Comparison of ENCODE assay signal across 12 cellular contexts in genomic region chr9:127829205-127829935, GRCh38. TPM values are rescaled to one million over a fixed set of nuclear protein-coding genes. Genes with fewer than 3 reads are reported as not detected.
DNase-seq lines count a peak whose midpoint lies in the region; ATAC-seq and TF ChIP-seq lines count a peak whose summit lies in the region.
"Had no signal": no experiment of that assay in that cellular context is flagged by ENCODE, and none has a peak within 500 bp of the region (broad histone marks: within the 10 kb centered on the region; RNA-seq: fewer than 3 reads in every experiment).

No MANE protein-coding gene starts in this region.

- no peaks in the 10 kb centered on the region for H3K9me3 ChIP-seq in naive thymus-derived CD4-positive, alpha-beta T cell (ENCODE audit: control insufficient read depth in 2 of 3, low read length in 3 of 3)
- H3K9me3 ChIP-seq in testis: no peaks in the 10 kb centered on the region

- ATAC-seq in effector memory CD8-positive, alpha-beta T cell (replicated peaks): no peak
- no peak for ATAC-seq in naive thymus-derived CD4-positive, alpha-beta T cell
- no peak for ATAC-seq in GM18867 (IDR thresholded peaks at IDR 0.05; ENCODE audit: unreplicated experiment)

- CTCF ChIA-PET in activated CD4-positive, alpha-beta memory T cell treated with anti-CD3 and anti-CD28 coated beads for 36 hours (lab: Charles Lee): interaction anchor here (0.7 kb wide), 2 partner anchors 23 to 72 kb away, joined by 3 read pairs; no protein-coding TSS in a partner anchor
- CTCF ChIA-PET in activated CD4-positive, alpha-beta memory T cell treated with anti-CD3 and anti-CD28 coated beads, Interleukin-2, amount 10 ng/mL, durations not matched to agents 7 days and 5 days (lab: Charles Lee): no interaction called here
- CTCF ChIA-PET in naive thymus-derived CD4-positive, alpha-beta T cell (lab: Charles Lee): interaction anchor here (1.0 kb wide), 2 partner anchors 18 to 93 kb away, joined by 3 to 4 read pairs; no protein-coding TSS in a partner anchor

- no peak for TF ChIP-seq CTCF in testis (IDR thresholded peaks at IDR 0.05)

- peaks cover 12% of the 10 kb centered on the region for H3K4me1 Mint-ChIP-seq in activated CD4-positive, alpha-beta memory T cell treated with anti-CD3 and anti-CD28 coated beads for 36 hours (ENCODE audit: low read depth)
- H3K4me1 Mint-ChIP-seq in activated CD4-positive, alpha-beta memory T cell treated with anti-CD3 and anti-CD28 coated beads, Interleukin-2, amount 10 ng/mL, durations not matched to agents 7 days and 5 days: peaks cover 4% of the 10 kb centered on the region
- H3K4me1 Mint-ChIP-seq in effector memory CD8-positive, alpha-beta T cell (ENCODE audit: low read depth in 2 of 2): peaks cover 1 to 8% of the 10 kb centered on the region in 2 donors
- peaks cover 5 to 21% (median 14%) of the 10 kb centered on the region in 7 donors for H3K4me1 Mint-ChIP-seq in naive thymus-derived CD4-positive, alpha-beta T cell

- H3K4me3 Mint-ChIP-seq in activated CD4-positive, alpha-beta memory T cell treated with anti-CD3 and anti-CD28 coated beads for 36 hours: no peak overlapping the region
- H3K4me3 Mint-ChIP-seq in activated CD4-positive, alpha-beta memory T cell treated with anti-CD3 and anti-CD28 coated beads, Interleukin-2, amount 10 ng/mL, durations not matched to agents 7 days and 5 days: no peak overlapping the region
- no peak overlapping the region for H3K4me3 Mint-ChIP-seq in effector memory CD8-positive, alpha-beta T cell
- H3K4me3 Mint-ChIP-seq in naive thymus-derived CD4-positive, alpha-beta T cell: no peak overlapping the region
- H3K4me3 Mint-ChIP-seq: activated naive CD8-positive, alpha-beta T cell had no signal

- peaks cover 0 to 8% of the 10 kb centered on the region in 2 donors for H3K4me1 ChIP-seq in naive thymus-derived CD4-positive, alpha-beta T cell (ENCODE audit: control insufficient read depth in 2 of 2, insufficient read depth in 2 of 2, low read length in 2 of 2)
- H3K4me1 ChIP-seq in testis: peaks cover 84% of the 10 kb centered on the region

- H3K27ac Mint-ChIP-seq in activated CD4-positive, alpha-beta memory T cell treated with anti-CD3 and anti-CD28 coated beads for 36 hours: peak overlapping the region; percentile 23
- no peak overlapping the region for H3K27ac Mint-ChIP-seq in activated CD4-positive, alpha-beta memory T cell treated with anti-CD3 and anti-CD28 coated beads, Interleukin-2, amount 10 ng/mL, durations not matched to agents 7 days and 5 days
- H3K27ac Mint-ChIP-seq in effector memory CD8-positive, alpha-beta T cell: peak overlapping the region; percentile 86 to 93
- H3K27ac Mint-ChIP-seq in naive thymus-derived CD4-positive, alpha-beta T cell: peak overlapping the region in 5 of 9 donors; percentile 33 to 73 (median 60)
- H3K27ac Mint-ChIP-seq: activated naive CD8-positive, alpha-beta T cell had no signal

- H3K27me3 ChIP-seq in naive thymus-derived CD4-positive, alpha-beta T cell (ENCODE audit: control insufficient read depth in 2 of 2, insufficient read depth in 2 of 2, low read length in 2 of 2): no peaks in the 10 kb centered on the region
- H3K27me3 ChIP-seq in testis: no peaks in the 10 kb centered on the region

- peaks cover 1% of the 10 kb centered on the region for H3K36me3 Mint-ChIP-seq in activated CD4-positive, alpha-beta memory T cell treated with anti-CD3 and anti-CD28 coated beads for 36 hours
- H3K36me3 Mint-ChIP-seq in activated CD4-positive, alpha-beta memory T cell treated with anti-CD3 and anti-CD28 coated beads, Interleukin-2, amount 10 ng/mL, durations not matched to agents 7 days and 5 days (ENCODE audit: low read depth): no peaks in the 10 kb centered on the region
- peaks cover 22% of the 10 kb centered on the region for H3K36me3 Mint-ChIP-seq in effector memory CD8-positive, alpha-beta T cell (ENCODE audit: insufficient read depth)
- H3K36me3 Mint-ChIP-seq in naive thymus-derived CD4-positive, alpha-beta T cell: peaks cover 0 to 1% (median 0%) of the 10 kb centered on the region in 5 donors
- H3K36me3 Mint-ChIP-seq: activated naive CD8-positive, alpha-beta T cell had no signal

- DNase-seq in activated CD4-positive, alpha-beta memory T cell treated with anti-CD3 and anti-CD28 coated beads for 36 hours: no peak
- DNase-seq in activated CD4-positive, alpha-beta memory T cell treated with anti-CD3 and anti-CD28 coated beads, Interleukin-2, amount 10 ng/mL, durations not matched to agents 7 days and 5 days: no peak
- no peak for DNase-seq in effector memory CD8-positive, alpha-beta T cell
- no peak for DNase-seq in naive thymus-derived CD4-positive, alpha-beta T cell
- DNase-seq in testis (no peak), RKO (ENCODE audit: low spot score) (no peak), AML-193 (lab: John Stamatoyannopoulos, UW) (no peak)
- DNase-seq: 8988T, MM.1S, NCI-H345 had no signal

- no peaks in the 10 kb centered on the region for H3K27me3 Mint-ChIP-seq in activated CD4-positive, alpha-beta memory T cell treated with anti-CD3 and anti-CD28 coated beads for 36 hours
- no peaks in the 10 kb centered on the region for H3K27me3 Mint-ChIP-seq in activated CD4-positive, alpha-beta memory T cell treated with anti-CD3 and anti-CD28 coated beads, Interleukin-2, amount 10 ng/mL, durations not matched to agents 7 days and 5 days
- no peaks in the 10 kb centered on the region for H3K27me3 Mint-ChIP-seq in effector memory CD8-positive, alpha-beta T cell
- H3K27me3 Mint-ChIP-seq in naive thymus-derived CD4-positive, alpha-beta T cell: no peaks in the 10 kb centered on the region
- H3K27me3 Mint-ChIP-seq: activated naive CD8-positive, alpha-beta T cell had no signal

- TF ChIP-seq POLR2A in testis (IDR thresholded peaks at IDR 0.05): no peak

- no peaks in the 10 kb centered on the region for H3K9me3 Mint-ChIP-seq in activated CD4-positive, alpha-beta memory T cell treated with anti-CD3 and anti-CD28 coated beads for 36 hours
- H3K9me3 Mint-ChIP-seq in activated CD4-positive, alpha-beta memory T cell treated with anti-CD3 and anti-CD28 coated beads, Interleukin-2, amount 10 ng/mL, durations not matched to agents 7 days and 5 days: no peaks in the 10 kb centered on the region
- H3K9me3 Mint-ChIP-seq in effector memory CD8-positive, alpha-beta T cell: no peaks in the 10 kb centered on the region
- no peaks in the 10 kb centered on the region for H3K9me3 Mint-ChIP-seq in naive thymus-derived CD4-positive, alpha-beta T cell

- intact Hi-C loops in activated CD4-positive, alpha-beta memory T cell treated with anti-CD3 and anti-CD28 coated beads for 36 hours (cut with micrococcal nuclease): no loop called here
- intact Hi-C loops in naive thymus-derived CD4-positive, alpha-beta T cell (cut with micrococcal nuclease): no loop called here
- intact Hi-C loops in testis (cut with DNase I; ENCODE audit: low total_unique reads): no loop called here

- WGBS in testis, 2 donors: 52 to 70% methylated on average over 5 to 6 of the region's 6 CpGs

- H3K36me3 ChIP-seq in naive thymus-derived CD4-positive, alpha-beta T cell (ENCODE audit: control insufficient read depth in 2 of 3, insufficient read depth in 3 of 3, low read length in 3 of 3): peaks cover 0 to 5% (median 0%) of the 10 kb centered on the region in 3 experiments
- no peaks in the 10 kb centered on the region for H3K36me3 ChIP-seq in testis (ENCODE audit: low read depth, missing control alignments)

- POLR2A ChIA-PET in activated CD4-positive, alpha-beta memory T cell treated with anti-CD3 and anti-CD28 coated beads for 36 hours (lab: Charles Lee): no interaction called here
- POLR2A ChIA-PET in activated CD4-positive, alpha-beta memory T cell treated with anti-CD3 and anti-CD28 coated beads, Interleukin-2, amount 10 ng/mL, durations not matched to agents 7 days and 5 days (lab: Charles Lee): no interaction called here
- POLR2A ChIA-PET in naive thymus-derived CD4-positive, alpha-beta T cell (lab: Charles Lee): no interaction called here

- no peak overlapping the region for H3K27ac ChIP-seq in naive thymus-derived CD4-positive, alpha-beta T cell (ENCODE audit: low read depth, low read length)
- peak overlapping the region; percentile 40 to 88 for H3K27ac ChIP-seq in testis

- H3K4me3 ChIP-seq in naive thymus-derived CD4-positive, alpha-beta T cell (ENCODE audit: low read length): no peak overlapping the region
- no peak overlapping the region for H3K4me3 ChIP-seq in testis

RNA-seq across cellular contexts. Expression of gene ENG, which starts 25.1 kb away (rescaled TPM):
- 10 to 100 TPM; 12.0 to 12.2 TPM for total RNA-seq in activated CD4-positive, alpha-beta memory T cell treated with anti-CD3 and anti-CD28 coated beads for 36 hours
- total RNA-seq in activated CD4-positive, alpha-beta memory T cell treated with anti-CD3 and anti-CD28 coated beads, Interleukin-2, amount 10 ng/mL, durations not matched to agents 7 days and 5 days: 10 to 100 TPM; 13.1 to 14.1 TPM
- total RNA-seq in naive thymus-derived CD4-positive, alpha-beta T cell: 10 to 100 TPM in 4 of 5 experiments, 1 to 10 TPM in 1; 6.2 to 25.8 (median 12.5) TPM
- 1 to 10 TPM; 4.5 to 6.4 TPM for polyA plus RNA-seq in naive thymus-derived CD4-positive, alpha-beta T cell
- total RNA-seq in testis: 100 to 1,000 TPM; 132 to 214 TPM
- 144 TPM for polyA plus RNA-seq in testis (ENCODE audit: insufficient read depth, low read depth, low replicate concordance)

RNA-seq across cellular contexts. Expression of gene FPGS, which starts 26.7 kb away (rescaled TPM):
- total RNA-seq in activated CD4-positive, alpha-beta memory T cell treated with anti-CD3 and anti-CD28 coated beads for 36 hours: 10 to 100 TPM; 80.0 to 83.9 TPM
- 10 to 100 TPM; 65.6 to 65.8 TPM for total RNA-seq in activated CD4-positive, alpha-beta memory T cell treated with anti-CD3 and anti-CD28 coated beads, Interleukin-2, amount 10 ng/mL, durations not matched to agents 7 days and 5 days
- 100 to 1,000 TPM in 2 of 5 experiments, 10 to 100 TPM in 3; 90.4 to 123 (median 95.4) TPM for total RNA-seq in naive thymus-derived CD4-positive, alpha-beta T cell
- polyA plus RNA-seq in naive thymus-derived CD4-positive, alpha-beta T cell: 10 to 100 TPM; 37.3 to 51.4 TPM
- 100 to 1,000 TPM in 1 of 2 donors, 10 to 100 TPM in 1; 99.3 to 105 TPM for total RNA-seq in testis
- polyA plus RNA-seq in testis (ENCODE audit: insufficient read depth, low read depth, low replicate concordance): 37.9 TPM

RNA-seq across cellular contexts. Expression of gene CDK9, which starts 43.5 kb away (rescaled TPM):
- total RNA-seq in activated CD4-positive, alpha-beta memory T cell treated with anti-CD3 and anti-CD28 coated beads for 36 hours: 10 to 100 TPM; 99.4 to 99.6 TPM
- total RNA-seq in activated CD4-positive, alpha-beta memory T cell treated with anti-CD3 and anti-CD28 coated beads, Interleukin-2, amount 10 ng/mL, durations not matched to agents 7 days and 5 days: 100 to 1,000 TPM; 112 to 115 TPM
- total RNA-seq in naive thymus-derived CD4-positive, alpha-beta T cell: 100 to 1,000 TPM; 110 to 135 (median 134) TPM
- polyA plus RNA-seq in naive thymus-derived CD4-positive, alpha-beta T cell: 10 to 100 TPM; 37.5 to 65.9 TPM
- total RNA-seq in testis: 100 to 1,000 TPM; 136 to 163 TPM
- polyA plus RNA-seq in testis (ENCODE audit: insufficient read depth, low read depth, low replicate concordance): 77.1 TPM

RNA-seq across cellular contexts. Expression of gene AK1, which starts 48.1 kb away (rescaled TPM):
- total RNA-seq in activated CD4-positive, alpha-beta memory T cell treated with anti-CD3 and anti-CD28 coated beads for 36 hours: 10 to 100 TPM; 27.7 to 28.5 TPM
- total RNA-seq in activated CD4-positive, alpha-beta memory T cell treated with anti-CD3 and anti-CD28 coated beads, Interleukin-2, amount 10 ng/mL, durations not matched to agents 7 days and 5 days: 10 to 100 TPM; 80.9 to 81.9 TPM
- total RNA-seq in naive thymus-derived CD4-positive, alpha-beta T cell: 10 to 100 TPM; 33.2 to 64.9 (median 51.6) TPM
- under 1 TPM; 0.09 to 0.21 TPM for polyA plus RNA-seq in naive thymus-derived CD4-positive, alpha-beta T cell
- 100 to 1,000 TPM in 1 of 2 donors, 10 to 100 TPM in 1; 86.7 to 103 TPM for total RNA-seq in testis
- polyA plus RNA-seq in testis (ENCODE audit: insufficient read depth, low read depth, low replicate concordance): 154 TPM

RNA-seq across cellular contexts. Expression of gene SH2D3C, which starts 50.9 kb away (rescaled TPM):
- 10 to 100 TPM; 34.5 to 35.3 TPM for total RNA-seq in activated CD4-positive, alpha-beta memory T cell treated with anti-CD3 and anti-CD28 coated beads for 36 hours
- total RNA-seq in activated CD4-positive, alpha-beta memory T cell treated with anti-CD3 and anti-CD28 coated beads, Interleukin-2, amount 10 ng/mL, durations not matched to agents 7 days and 5 days: 10 to 100 TPM; 80.8 to 81.9 TPM
- total RNA-seq in naive thymus-derived CD4-positive, alpha-beta T cell: 10 to 100 TPM; 26.1 to 68.3 (median 51.9) TPM
- 10 to 100 TPM; 20.9 to 72.9 TPM for polyA plus RNA-seq in naive thymus-derived CD4-positive, alpha-beta T cell
- total RNA-seq in testis: 1 to 10 TPM; 6.6 to 9.6 TPM
- polyA plus RNA-seq in testis (ENCODE audit: insufficient read depth, low read depth, low replicate concordance): 8.8 TPM

Comparison
In these comparisons a context has a peak if more than half of its experiments do, and no peak if none do; other contexts are left out.
1. RNA of gene ENG, which starts 25.1 kb away (total RNA-seq): 132 to 214 TPM in testis; 13.1 to 14.1 TPM in activated CD4-positive, alpha-beta memory T cell treated with anti-CD3 and anti-CD28 coated beads, Interleukin-2, amount 10 ng/mL, durations not matched to agents 7 days and 5 days, 6.2 to 25.8 TPM in naive thymus-derived CD4-positive, alpha-beta T cell and 12.0 to 12.2 TPM in activated CD4-positive, alpha-beta memory T cell treated with anti-CD3 and anti-CD28 coated beads for 36 hours; every median in the first group is over 4 times any median in the second.